ENCODE assay signal across 1 cellular context in genomic region chr2:21043744-21044532, GRCh38.
TF ChIP-seq lines count a peak whose summit lies in the region.

A gene with protein sequence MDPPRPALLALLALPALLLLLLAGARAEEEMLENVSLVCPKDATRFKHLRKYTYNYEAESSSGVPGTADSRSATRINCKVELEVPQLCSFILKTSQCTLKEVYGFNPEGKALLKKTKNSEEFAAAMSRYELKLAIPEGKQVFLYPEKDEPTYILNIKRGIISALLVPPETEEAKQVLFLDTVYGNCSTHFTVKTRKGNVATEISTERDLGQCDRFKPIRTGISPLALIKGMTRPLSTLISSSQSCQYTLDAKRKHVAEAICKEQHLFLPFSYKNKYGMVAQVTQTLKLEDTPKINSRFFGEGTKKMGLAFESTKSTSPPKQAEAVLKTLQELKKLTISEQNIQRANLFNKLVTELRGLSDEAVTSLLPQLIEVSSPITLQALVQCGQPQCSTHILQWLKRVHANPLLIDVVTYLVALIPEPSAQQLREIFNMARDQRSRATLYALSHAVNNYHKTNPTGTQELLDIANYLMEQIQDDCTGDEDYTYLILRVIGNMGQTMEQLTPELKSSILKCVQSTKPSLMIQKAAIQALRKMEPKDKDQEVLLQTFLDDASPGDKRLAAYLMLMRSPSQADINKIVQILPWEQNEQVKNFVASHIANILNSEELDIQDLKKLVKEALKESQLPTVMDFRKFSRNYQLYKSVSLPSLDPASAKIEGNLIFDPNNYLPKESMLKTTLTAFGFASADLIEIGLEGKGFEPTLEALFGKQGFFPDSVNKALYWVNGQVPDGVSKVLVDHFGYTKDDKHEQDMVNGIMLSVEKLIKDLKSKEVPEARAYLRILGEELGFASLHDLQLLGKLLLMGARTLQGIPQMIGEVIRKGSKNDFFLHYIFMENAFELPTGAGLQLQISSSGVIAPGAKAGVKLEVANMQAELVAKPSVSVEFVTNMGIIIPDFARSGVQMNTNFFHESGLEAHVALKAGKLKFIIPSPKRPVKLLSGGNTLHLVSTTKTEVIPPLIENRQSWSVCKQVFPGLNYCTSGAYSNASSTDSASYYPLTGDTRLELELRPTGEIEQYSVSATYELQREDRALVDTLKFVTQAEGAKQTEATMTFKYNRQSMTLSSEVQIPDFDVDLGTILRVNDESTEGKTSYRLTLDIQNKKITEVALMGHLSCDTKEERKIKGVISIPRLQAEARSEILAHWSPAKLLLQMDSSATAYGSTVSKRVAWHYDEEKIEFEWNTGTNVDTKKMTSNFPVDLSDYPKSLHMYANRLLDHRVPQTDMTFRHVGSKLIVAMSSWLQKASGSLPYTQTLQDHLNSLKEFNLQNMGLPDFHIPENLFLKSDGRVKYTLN (N-terminal part only) (minus strand): TSS chr2:21044073. CDS start chr2:21043945, 128 bp downstream.

TF ChIP-seq in HepG2, 621 proteins besides CTCF, POLR2A, EP300 and RAD21 (continued from another document):
- TF ChIP-seq NFAT5 (CRISPR knock-in tag; IDR thresholded peaks at IDR 0.05) (peak; percentile 88), HOMEZ (CRISPR knock-in tag; IDR thresholded peaks at IDR 0.05; ENCODE audit: low read depth) (peak; percentile 75; the same call in 1 of the 2 replicates)
TF ChIP-seq in HepG2: peak in this region for 461.
